8 cellular contexts compared by ENCODE assay signal in genomic region chr6:4135665-4136353, GRCh38. TPM values are rescaled to one million over a fixed set of nuclear protein-coding genes. Genes with fewer than 3 reads are reported as not detected.
DNase-seq lines count a peak whose midpoint lies in the region; ATAC-seq and TF ChIP-seq lines count a peak whose summit lies in the region.

No MANE protein-coding gene starts in this region.

- in situ Hi-C loops in IMR-90 (cut with MboI; ENCODE audit: low sequenced_read_pairs), result no loop called here

- H3K23ac ChIP-seq in IMR-90 (ENCODE audit: low read depth, low read length), result peak overlapping the region; percentile 94

- H3K27me3 ChIP-seq in IMR-90 (ENCODE audit: control insufficient read depth, insufficient read depth, low read length), result no peaks in the 10 kb centered on the region

- POLR2A ChIA-PET in IMR-90 (lab: Charles Lee; ENCODE audit: unreplicated experiment), result interaction anchor here (0.6 to 0.7 kb wide), 3 partner anchors 23 to 94 kb away, joined by 3 to 8 read pairs (median 7); no protein-coding TSS in a partner anchor
- POLR2A ChIA-PET in OCI-LY7 (lab: Charles Lee), result interaction anchor here (0.7 to 2.6 kb wide), 11 partner anchors 13 to 1161 kb away, joined by 3 to 16 read pairs (median 4); a partner anchor contains a TSS

- H3K9ac ChIP-seq in IMR-90 (ENCODE audit: low read depth, low read length), result peak overlapping the region; percentile 88

- TF ChIP-seq POLR2A in IMR-90 (IDR thresholded peaks at IDR 0.05; ENCODE audit: low read depth, low read length), result no peak

- peaks cover 3% of the 10 kb centered on the region; the same call in 1 of the 2 replicates for H3K9me1 ChIP-seq in IMR-90 (ENCODE audit: insufficient read depth, low read length)

- peak overlapping the region; percentile 93 for H3K4me3 ChIP-seq in IMR-90 (ENCODE audit: insufficient read depth, low read depth, low read length)
- peak overlapping the region; percentile 73 for H3K4me3 ChIP-seq in OCI-LY7 (ENCODE audit: low read depth, low read length, poor library complexity, severe bottlenecking)
- peak overlapping the region; percentile 16 for H3K4me3 ChIP-seq in mucosa of descending colon

- dilution Hi-C loops in IMR-90 (cut with HindIII; ENCODE audit: low sequenced_read_pairs, unreplicated experiment), result no loop called here

- peak overlapping the region; percentile 69 for H3K18ac ChIP-seq in IMR-90 (ENCODE audit: low read depth, low read length)

- H3K27ac ChIP-seq in IMR-90 (ENCODE audit: insufficient read depth, low read length) (peak overlapping the region; percentile 95), OCI-LY7 (ENCODE audit: low read depth, low read length, poor library complexity, severe bottlenecking) (peak overlapping the region; percentile 57), epithelial cell of prostate (peak overlapping the region; percentile 22)

- H3K14ac ChIP-seq in IMR-90 (replicated peaks; ENCODE audit: low read depth, low read length), result peak overlapping the region; percentile 85

- no peak overlapping the region for H2AK5ac ChIP-seq in IMR-90 (ENCODE audit: low read depth, low read length)

- BruUV-seq in IMR-90 (replicated peaks; lab: Mats Ljungman, UMichigan) (no TSS peak), OCI-LY7 (replicated peaks; lab: Mats Ljungman, UMichigan) (no TSS peak)

- intact Hi-C loops in IMR-90 (cut with micrococcal nuclease) (loop anchor here (1.0 to 10.0 kb wide), 3 partner anchors 74 to 219 kb away; no protein-coding TSS in a partner anchor), OCI-LY7 (cut with micrococcal nuclease; ENCODE audit: unreplicated experiment) (loop anchor here (1.0 to 10.0 kb wide), 6 partner anchors 19 to 1369 kb away; partner anchors contain the start of gene WRNIP1), mucosa of descending colon (cut with DNase I, micrococcal nuclease) (no loop called here)

- peak overlapping the region; percentile 72; the same call in 1 of the 3 replicates for H2BK15ac ChIP-seq in IMR-90 (ENCODE audit: low read depth, low read length)

- peak overlapping the region; percentile 92 for H2BK5ac ChIP-seq in IMR-90 (ENCODE audit: low read depth, low read length, poor library complexity, severe bottlenecking)

- peak overlapping the region; percentile 93 for H3K4ac ChIP-seq in IMR-90 (ENCODE audit: low read depth, low read length)

- no peak for TF ChIP-seq CTCF in IMR-90 (conservative IDR thresholded peaks at IDR 0.05; ENCODE audit: low read depth, low read length)
- TF ChIP-seq CTCF in OCI-LY7 (conservative IDR thresholded peaks at IDR 0.05; ENCODE audit: low read length), result peak; percentile 27; the same call in 1 of the 2 replicates
- no peak for TF ChIP-seq CTCF in mucosa of descending colon (IDR thresholded peaks at IDR 0.05)

- peak overlapping the region; percentile 23; the same call in 1 of the 2 replicates for H3K56ac ChIP-seq in IMR-90 (ENCODE audit: extremely low read depth, insufficient read depth, low read length)

- CTCF ChIA-PET in IMR-90 (lab: Yijun Ruan, JAX) (interaction anchor here (1.1 kb wide), 1 partner anchor 19 kb away, joined by 3 read pairs; no protein-coding TSS in a partner anchor), OCI-LY7 (lab: Charles Lee; ENCODE audit: unreplicated experiment) (interaction anchor here (0.7 kb wide), 2 partner anchors 80 to 388 kb away, joined by 4 to 11 read pairs; no protein-coding TSS in a partner anchor)

- peaks cover 5% of the 10 kb centered on the region for H3K4me1 ChIP-seq in IMR-90 (ENCODE audit: control insufficient read depth, insufficient read depth, low read length)
- peaks cover 46% of the 10 kb centered on the region for H3K4me1 ChIP-seq in OCI-LY7 (ENCODE audit: insufficient read depth, low read length, poor library complexity, severe bottlenecking)
- peaks cover 24% of the 10 kb centered on the region for H3K4me1 ChIP-seq in mucosa of descending colon (ENCODE audit: low read depth)

- H3K79me2 ChIP-seq in OCI-LY7 (ENCODE audit: insufficient read depth, low read depth, low read length), result peaks cover 14% of the 10 kb centered on the region; the same call in 1 of the 2 replicates

- peaks cover 4 to 33% of the 10 kb centered on the region in 2 experiments for H3K79me1 ChIP-seq in IMR-90 (ENCODE audit: low read depth in 1 of 2, low read length in 2 of 2)

- H3K9me2 ChIP-seq in OCI-LY7 (ENCODE audit: insufficient read depth, low read length), result no peaks in the 10 kb centered on the region

- H2AK9ac ChIP-seq in IMR-90 (replicated peaks; ENCODE audit: low read depth, low read length, poor library complexity), result peak overlapping the region; percentile 86

- H3K36me3 ChIP-seq in IMR-90 (ENCODE audit: control insufficient read depth, insufficient read depth, low read length) (peaks cover 7% of the 10 kb centered on the region; the same call in 1 of the 2 replicates), OCI-LY7 (ENCODE audit: insufficient read depth, low read length) (peaks cover 29% of the 10 kb centered on the region), mucosa of descending colon (ENCODE audit: low read depth) (no peaks in the 10 kb centered on the region)

- peak overlapping the region; percentile 82 for H2BK120ac ChIP-seq in IMR-90 (ENCODE audit: low read depth, low read length)

- TF ChIP-seq RAD21 in IMR-90 (IDR thresholded peaks at IDR 0.05; ENCODE audit: low read length), result no peak

- H3K4me2 ChIP-seq in IMR-90 (ENCODE audit: low read depth, low read length), result peak overlapping the region; percentile 95
- peak overlapping the region; percentile 88 for H3K4me2 ChIP-seq in OCI-LY7 (ENCODE audit: low read length)

- H4K8ac ChIP-seq in IMR-90 (ENCODE audit: low read depth in 2 of 2, low read length in 2 of 2), result peak overlapping the region; percentile 66 to 83; a peak in 3 of 4 replicates

- H4K20me1 ChIP-seq in IMR-90 (ENCODE audit: insufficient read depth, low read length) (peaks cover 5% of the 10 kb centered on the region; the same call in 1 of the 2 replicates), OCI-LY7 (ENCODE audit: insufficient read depth, low read length) (no peaks in the 10 kb centered on the region)

- 0% methylated on average over 9 of the region's 64 CpGs; no CpG with 5 or more reads in 1 of the 2 experiments for WGBS in IMR-90 (ENCODE audit: extremely low coverage in 2 of 2, insufficient read length in 1 of 2), 2 experiments

- H2BK20ac ChIP-seq in IMR-90 (ENCODE audit: low read depth, low read length), result no peak overlapping the region

- peak overlapping the region; percentile 98 for H2AFZ ChIP-seq in IMR-90 (replicated peaks; ENCODE audit: low read length, poor library complexity)
- peak overlapping the region; percentile 58; the same call in 1 of the 2 replicates for H2AFZ ChIP-seq in OCI-LY7 (ENCODE audit: low read length)

- DNase-seq in DMS 273 (lab: John Stamatoyannopoulos, UW; ENCODE audit: unreplicated experiment) (peak; percentile 96), IMR-90 (peak; percentile 90), OCI-LY7 (ENCODE audit: low spot score) (peak; percentile 92), activated T-cell treated with anti-CD3 and anti-CD28 coated beads for 48 hours (ENCODE audit: low read depth) (peak; percentile 93), epithelial cell of prostate (ENCODE audit: low read depth, low spot score) (peak; percentile 24), mucosa of descending colon (peak; percentile 97 to 99 (median 98))
- DNase-seq in stimulated activated CD8-positive, alpha-beta memory T cell treated with anti-CD3 and anti-CD28 coated beads, Interleukin-2, amount 100 ng/mL, for 48 hours (ENCODE audit: low read depth in 2 of 2), result peak; percentile 93 to 94

- H3K9me3 ChIP-seq in IMR-90 (ENCODE audit: control insufficient read depth, insufficient read depth, low read length) (no peaks in the 10 kb centered on the region), OCI-LY7 (ENCODE audit: low read length) (peaks cover 17% of the 10 kb centered on the region; the same call in 1 of the 2 replicates), mucosa of descending colon (no peaks in the 10 kb centered on the region)

- ATAC-seq in GM21528 (IDR thresholded peaks at IDR 0.05; ENCODE audit: low FRiP score, unreplicated experiment) (peak; percentile 69), IMR-90 (ENCODE audit: low read depth) (peak; percentile 95), mucosa of descending colon (peak; percentile 93)

- peak overlapping the region; percentile 76 for H4K5ac ChIP-seq in IMR-90 (ENCODE audit: low read depth, low read length)

- peak overlapping the region; percentile 40; the same call in 1 of the 2 replicates for H4K91ac ChIP-seq in IMR-90 (ENCODE audit: insufficient read depth, low read depth, low read length)

TF ChIP-seq in IMR-90, 13 proteins besides CTCF, POLR2A, EP300 and RAD21:
- TF ChIP-seq USF2 (IDR thresholded peaks at IDR 0.05; ENCODE audit: low read depth, low read length) (peak; percentile 28; the same call in 1 of the 2 replicates), MAZ (IDR thresholded peaks at IDR 0.05; ENCODE audit: borderline replicate concordance, low read depth, low read length) (peak; percentile 94; the same call in 1 of the 2 replicates), MXI1 (IDR thresholded peaks at IDR 0.05; ENCODE audit: borderline replicate concordance, low read depth, low read length) (peak; percentile 56; the same call in 1 of the 2 replicates), CHD1 (IDR thresholded peaks at IDR 0.05; ENCODE audit: low read depth, low read length) (no peak)

RNA-seq across cellular contexts. Expression of gene ECI2, which starts 0.4 kb away (rescaled TPM):
- total RNA-seq in IMR-90 (2012; rRNA removed) (124 and 152 TPM in 2 replicates), OCI-LY7 (2022) (45.8 and 50.4 TPM in 2 replicates), mucosa of descending colon (10 to 100 TPM; 56.3 to 92.3 (median 61.9) TPM)
- polyA plus RNA-seq in IMR-90 (2012; rRNA removed), result 51.4 and 64.1 TPM in 2 replicates
- polyA plus RNA-seq in IMR-90 (2012; cell fraction: cytosol; rRNA removed), result 21.0 and 27.6 TPM in 2 replicates
- polyA plus RNA-seq in IMR-90 (2012; cell fraction: nucleus; rRNA removed; ENCODE audit: low replicate concordance), result 12.1 and 49.5 TPM in 2 replicates
- total RNA-seq in OCI-LY7 (2014; rRNA removed; shearing (Covaris generic)), result 49.3 and 60.8 TPM in 2 replicates

RNA-seq across cellular contexts. Expression of gene FAM217A, which starts 56.9 kb away (rescaled TPM):
- total RNA-seq in IMR-90 (2012; rRNA removed), result not detected in 2 replicates
- polyA plus RNA-seq in IMR-90 (2012; rRNA removed), result not detected in 2 replicates
- not detected in 2 replicates for polyA plus RNA-seq in IMR-90 (2012; cell fraction: cytosol; rRNA removed)
- not detected in 2 replicates for polyA plus RNA-seq in IMR-90 (2012; cell fraction: nucleus; rRNA removed; ENCODE audit: low replicate concordance)
- total RNA-seq in OCI-LY7 (2014; rRNA removed; shearing (Covaris generic)), result not detected in 2 replicates
- not detected in 2 replicates for total RNA-seq in OCI-LY7 (2022)
- not detected for total RNA-seq in mucosa of descending colon

Comparison
In these comparisons a context has a peak if more than half of its experiments do, and no peak if none do; other contexts are left out.
1. Peak in every context shown above with its lines: DNase-seq, ATAC-seq, H3K4me3 ChIP-seq and H3K27ac ChIP-seq.
2. DNase-seq: peak in every context shown above with its lines; median percentile 98 in mucosa of descending colon; 96 in DMS 273; 94 in stimulated activated CD8-positive, alpha-beta memory T cell treated with anti-CD3 and anti-CD28 coated beads, Interleukin-2, amount 100 ng/mL, for 48 hours; 93 in activated T-cell treated with anti-CD3 and anti-CD28 coated beads for 48 hours; 92 in OCI-LY7; 90 in IMR-90; 24 in epithelial cell of prostate.
3. H3K27ac ChIP-seq: peak in every context shown above with its lines; median percentile 95 in IMR-90; 57 in OCI-LY7; 22 in epithelial cell of prostate.
4. H3K4me3 ChIP-seq: peak in every context shown above with its lines; median percentile 93 in IMR-90; 73 in OCI-LY7; 16 in mucosa of descending colon.
5. intact Hi-C loops: an anchor here in IMR-90 (1.0 to 10.0 kb wide) and OCI-LY7 (1.0 to 10.0 kb wide); none called in mucosa of descending colon.